1 cellular context compared by ENCODE assay signal in the genomic region with DNA sequence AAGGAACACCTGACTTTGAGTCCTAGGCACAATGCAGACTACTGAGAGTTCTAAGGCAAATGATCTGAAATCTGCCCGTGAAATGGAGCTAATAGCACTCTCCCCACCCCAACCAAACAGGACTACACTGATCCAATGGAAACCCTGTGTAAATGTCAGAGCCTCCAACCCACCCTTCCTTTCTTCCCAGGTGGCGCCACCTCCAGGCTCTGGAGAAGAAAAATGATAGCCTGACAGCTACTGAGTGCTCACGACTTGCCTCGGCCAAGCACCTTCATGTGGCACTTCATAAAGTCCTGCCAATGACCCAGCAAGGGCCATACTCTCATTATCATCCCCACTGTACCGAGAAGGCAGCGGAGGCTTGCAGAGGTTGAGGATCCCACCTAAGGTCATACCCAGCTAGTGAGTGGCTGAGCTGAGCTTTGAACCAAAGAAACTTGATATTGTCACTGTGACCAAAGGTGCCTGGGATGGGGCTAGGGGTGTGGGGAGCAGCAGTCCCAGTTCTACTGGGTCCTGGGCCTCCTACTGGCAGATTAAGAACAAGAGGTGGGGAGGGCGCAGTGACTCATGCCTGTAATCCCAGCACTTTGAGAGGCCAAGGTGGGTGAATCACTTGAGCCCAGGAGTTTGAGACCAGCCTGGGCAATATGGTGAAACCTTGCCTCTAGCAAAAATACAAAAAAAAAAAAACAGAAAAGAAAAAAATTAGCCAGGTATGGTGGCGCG.
TF ChIP-seq lines count a peak whose summit lies in the region.

No MANE protein-coding gene starts in this region.

TF ChIP-seq in GM23338, 12 proteins besides CTCF, POLR2A, EP300 and RAD21 (continued from another document):
- TF ChIP-seq, protein P1, sequence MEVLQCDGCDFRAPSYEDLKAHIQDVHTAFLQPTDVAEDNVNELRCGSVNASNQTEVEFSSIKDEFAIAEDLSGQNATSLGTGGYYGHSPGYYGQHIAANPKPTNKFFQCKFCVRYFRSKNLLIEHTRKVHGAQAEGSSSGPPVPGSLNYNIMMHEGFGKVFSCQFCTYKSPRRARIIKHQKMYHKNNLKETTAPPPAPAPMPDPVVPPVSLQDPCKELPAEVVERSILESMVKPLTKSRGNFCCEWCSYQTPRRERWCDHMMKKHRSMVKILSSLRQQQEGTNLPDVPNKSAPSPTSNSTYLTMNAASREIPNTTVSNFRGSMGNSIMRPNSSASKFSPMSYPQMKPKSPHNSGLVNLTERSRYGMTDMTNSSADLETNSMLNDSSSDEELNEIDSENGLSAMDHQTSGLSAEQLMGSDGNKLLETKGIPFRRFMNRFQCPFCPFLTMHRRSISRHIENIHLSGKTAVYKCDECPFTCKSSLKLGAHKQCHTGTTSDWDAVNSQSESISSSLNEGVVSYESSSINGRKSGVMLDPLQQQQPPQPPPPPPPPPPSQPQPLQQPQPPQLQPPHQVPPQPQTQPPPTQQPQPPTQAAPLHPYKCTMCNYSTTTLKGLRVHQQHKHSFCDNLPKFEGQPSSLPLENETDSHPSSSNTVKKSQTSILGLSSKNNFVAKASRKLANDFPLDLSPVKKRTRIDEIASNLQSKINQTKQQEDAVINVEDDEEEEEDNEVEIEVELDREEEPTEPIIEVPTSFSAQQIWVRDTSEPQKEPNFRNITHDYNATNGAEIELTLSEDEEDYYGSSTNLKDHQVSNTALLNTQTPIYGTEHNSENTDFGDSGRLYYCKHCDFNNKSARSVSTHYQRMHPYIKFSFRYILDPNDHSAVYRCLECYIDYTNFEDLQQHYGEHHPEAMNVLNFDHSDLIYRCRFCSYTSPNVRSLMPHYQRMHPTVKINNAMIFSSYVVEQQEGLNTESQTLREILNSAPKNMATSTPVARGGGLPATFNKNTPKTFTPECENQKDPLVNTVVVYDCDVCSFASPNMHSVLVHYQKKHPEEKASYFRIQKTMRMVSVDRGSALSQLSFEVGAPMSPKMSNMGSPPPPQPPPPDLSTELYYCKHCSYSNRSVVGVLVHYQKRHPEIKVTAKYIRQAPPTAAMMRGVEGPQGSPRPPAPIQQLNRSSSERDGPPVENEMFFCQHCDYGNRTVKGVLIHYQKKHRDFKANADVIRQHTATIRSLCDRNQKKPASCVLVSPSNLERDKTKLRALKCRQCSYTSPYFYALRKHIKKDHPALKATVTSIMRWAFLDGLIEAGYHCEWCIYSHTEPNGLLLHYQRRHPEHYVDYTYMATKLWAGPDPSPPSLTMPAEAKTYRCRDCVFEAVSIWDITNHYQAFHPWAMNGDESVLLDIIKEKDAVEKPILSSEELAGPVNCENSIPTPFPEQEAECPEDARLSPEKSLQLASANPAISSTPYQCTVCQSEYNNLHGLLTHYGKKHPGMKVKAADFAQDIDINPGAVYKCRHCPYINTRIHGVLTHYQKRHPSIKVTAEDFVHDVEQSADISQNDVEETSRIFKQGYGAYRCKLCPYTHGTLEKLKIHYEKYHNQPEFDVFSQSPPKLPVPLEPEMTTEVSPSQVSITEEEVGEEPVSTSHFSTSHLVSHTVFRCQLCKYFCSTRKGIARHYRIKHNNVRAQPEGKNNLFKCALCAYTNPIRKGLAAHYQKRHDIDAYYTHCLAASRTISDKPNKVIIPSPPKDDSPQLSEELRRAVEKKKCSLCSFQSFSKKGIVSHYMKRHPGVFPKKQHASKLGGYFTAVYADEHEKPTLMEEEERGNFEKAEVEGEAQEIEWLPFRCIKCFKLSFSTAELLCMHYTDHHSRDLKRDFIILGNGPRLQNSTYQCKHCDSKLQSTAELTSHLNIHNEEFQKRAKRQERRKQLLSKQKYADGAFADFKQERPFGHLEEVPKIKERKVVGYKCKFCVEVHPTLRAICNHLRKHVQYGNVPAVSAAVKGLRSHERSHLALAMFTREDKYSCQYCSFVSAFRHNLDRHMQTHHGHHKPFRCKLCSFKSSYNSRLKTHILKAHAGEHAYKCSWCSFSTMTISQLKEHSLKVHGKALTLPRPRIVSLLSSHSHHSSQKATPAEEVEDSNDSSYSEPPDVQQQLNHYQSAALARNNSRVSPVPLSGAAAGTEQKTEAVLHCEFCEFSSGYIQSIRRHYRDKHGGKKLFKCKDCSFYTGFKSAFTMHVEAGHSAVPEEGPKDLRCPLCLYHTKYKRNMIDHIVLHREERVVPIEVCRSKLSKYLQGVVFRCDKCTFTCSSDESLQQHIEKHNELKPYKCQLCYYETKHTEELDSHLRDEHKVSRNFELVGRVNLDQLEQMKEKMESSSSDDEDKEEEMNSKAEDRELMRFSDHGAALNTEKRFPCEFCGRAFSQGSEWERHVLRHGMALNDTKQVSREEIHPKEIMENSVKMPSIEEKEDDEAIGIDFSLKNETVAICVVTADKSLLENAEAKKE (CRISPR knock-in tag; IDR thresholded peaks at IDR 0.05): no peak
- no peak for TF ChIP-seq JUNB (IDR thresholded peaks at IDR 0.05; ENCODE audit: unreplicated experiment)
- TF ChIP-seq EZH2phosphoT487 (IDR thresholded peaks at IDR 0.05; ENCODE audit: unreplicated experiment): no peak
- no peak for TF ChIP-seq EZH2 (IDR thresholded peaks at IDR 0.05; ENCODE audit: low read depth, unreplicated experiment)
- TF ChIP-seq POLR2AphosphoS5 (IDR thresholded peaks at IDR 0.05; ENCODE audit: low read depth): no peak
- TF ChIP-seq NANOG (IDR thresholded peaks at IDR 0.05; ENCODE audit: borderline replicate concordance): no peak
- no peak for TF ChIP-seq ZNF331 (CRISPR knock-in tag; IDR thresholded peaks at IDR 0.05; ENCODE audit: low read depth)
- TF ChIP-seq REST (IDR thresholded peaks at IDR 0.05; ENCODE audit: unreplicated experiment): no peak
- TF ChIP-seq CREB1 (CRISPR knock-in tag; IDR thresholded peaks at IDR 0.05; ENCODE audit: low read depth): no peak
TF ChIP-seq in GM23338: peak in this region for 0.
